Comparison of ENCODE assay signal across 1 cellular context in genomic region chr19:35612559-35613321, GRCh38.
A peak's percentile ranks its signal among the peaks of the same experiment; 100 is the strongest.
TF ChIP-seq lines count a peak whose summit lies in the region.

HAUS5 (plus strand) TSS chr19:35612735; CDS start chr19:35612795, 60 bp downstream.

TF ChIP-seq in GM12878, 131 proteins besides CTCF, POLR2A, EP300 and RAD21 (continued from another document and continues in another):
- TF ChIP-seq E2F8 (IDR thresholded peaks at IDR 0.05; ENCODE audit: low read depth, partially characterized antibody) (peak; percentile 95), MEF2B (IDR thresholded peaks at IDR 0.05; ENCODE audit: partially characterized antibody, poor library complexity, severe bottlenecking) (no peak), YY1 (IDR thresholded peaks at IDR 0.05; ENCODE audit: low read depth, low read length) (peak; percentile 89), TAF1 (IDR thresholded peaks at IDR 0.05; ENCODE audit: borderline replicate concordance, low read depth, low read length) (peak; percentile 63; the same call in 1 of the 2 replicates), HDAC6 (IDR thresholded peaks at IDR 0.05; ENCODE audit: unreplicated experiment) (no peak), ETV6 (conservative IDR thresholded peaks at IDR 0.05 in 1 of 2, IDR thresholded peaks at IDR 0.05 in 1 of 2; ENCODE audit: borderline replicate concordance in 1 of 2, low read depth in 1 of 2) (no peak), ZNF217 (IDR thresholded peaks at IDR 0.05) (no peak), NFXL1 (IDR thresholded peaks at IDR 0.05; ENCODE audit: borderline replicate concordance) (no peak), KDM1A (IDR thresholded peaks at IDR 0.05; ENCODE audit: borderline replicate concordance) (no peak), TBL1XR1 (IDR thresholded peaks at IDR 0.05; ENCODE audit: low read depth, low read length) (no peak), IKZF1 (conservative IDR thresholded peaks at IDR 0.05) (peak; percentile 85), NR2F1 (conservative IDR thresholded peaks at IDR 0.05) (peak; percentile 40; the same call in 1 of the 2 replicates), ATF7 (IDR thresholded peaks at IDR 0.05; ENCODE audit: low read depth) (peak; percentile 99), ZBTB4 (CRISPR knock-in tag; IDR thresholded peaks at IDR 0.05) (peak; percentile 88), SPI1 (IDR thresholded peaks at IDR 0.05; ENCODE audit: borderline replicate concordance, insufficient read depth, low read depth, low read length) (no peak), PRDM15 (CRISPR knock-in tag; IDR thresholded peaks at IDR 0.05) (peak; percentile 89; the same call in 1 of the 2 replicates), SREBF2 (IDR thresholded peaks at IDR 0.05; ENCODE audit: low read length) (no peak; the same call in 1 of the 2 replicates), ZNF687 (IDR thresholded peaks at IDR 0.05) (peak; percentile 68), ESRRA (IDR thresholded peaks at IDR 0.05; ENCODE audit: low read length) (no peak), ZNF24 (IDR thresholded peaks at IDR 0.05) (no peak), IKZF2 (IDR thresholded peaks at IDR 0.05) (no peak; a peak in 1 of 4 replicates), ZNF592 (IDR thresholded peaks at IDR 0.05) (no peak)
- TF ChIP-seq, protein P1, sequence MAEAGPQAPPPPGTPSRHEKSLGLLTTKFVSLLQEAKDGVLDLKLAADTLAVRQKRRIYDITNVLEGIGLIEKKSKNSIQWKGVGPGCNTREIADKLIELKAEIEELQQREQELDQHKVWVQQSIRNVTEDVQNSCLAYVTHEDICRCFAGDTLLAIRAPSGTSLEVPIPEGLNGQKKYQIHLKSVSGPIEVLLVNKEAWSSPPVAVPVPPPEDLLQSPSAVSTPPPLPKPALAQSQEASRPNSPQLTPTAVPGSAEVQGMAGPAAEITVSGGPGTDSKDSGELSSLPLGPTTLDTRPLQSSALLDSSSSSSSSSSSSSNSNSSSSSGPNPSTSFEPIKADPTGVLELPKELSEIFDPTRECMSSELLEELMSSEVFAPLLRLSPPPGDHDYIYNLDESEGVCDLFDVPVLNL (IDR thresholded peaks at IDR 0.05; ENCODE audit: low read depth, low read length): peak; percentile 77
- TF ChIP-seq, protein P2, sequence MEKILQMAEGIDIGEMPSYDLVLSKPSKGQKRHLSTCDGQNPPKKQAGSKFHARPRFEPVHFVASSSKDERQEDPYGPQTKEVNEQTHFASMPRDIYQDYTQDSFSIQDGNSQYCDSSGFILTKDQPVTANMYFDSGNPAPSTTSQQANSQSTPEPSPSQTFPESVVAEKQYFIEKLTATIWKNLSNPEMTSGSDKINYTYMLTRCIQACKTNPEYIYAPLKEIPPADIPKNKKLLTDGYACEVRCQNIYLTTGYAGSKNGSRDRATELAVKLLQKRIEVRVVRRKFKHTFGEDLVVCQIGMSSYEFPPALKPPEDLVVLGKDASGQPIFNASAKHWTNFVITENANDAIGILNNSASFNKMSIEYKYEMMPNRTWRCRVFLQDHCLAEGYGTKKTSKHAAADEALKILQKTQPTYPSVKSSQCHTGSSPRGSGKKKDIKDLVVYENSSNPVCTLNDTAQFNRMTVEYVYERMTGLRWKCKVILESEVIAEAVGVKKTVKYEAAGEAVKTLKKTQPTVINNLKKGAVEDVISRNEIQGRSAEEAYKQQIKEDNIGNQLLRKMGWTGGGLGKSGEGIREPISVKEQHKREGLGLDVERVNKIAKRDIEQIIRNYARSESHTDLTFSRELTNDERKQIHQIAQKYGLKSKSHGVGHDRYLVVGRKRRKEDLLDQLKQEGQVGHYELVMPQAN (conservative IDR thresholded peaks at IDR 0.05): peak; percentile 93
